In genomic region chr5:3149899-3150298, GRCh38 we compare ENCODE assay signal across 35 cellular contexts.
DNase-seq lines count a peak whose midpoint lies in the region; ATAC-seq and TF ChIP-seq lines count a peak whose summit lies in the region.
"Had no signal": no experiment of that assay in that cellular context is flagged by ENCODE, and none has a peak within 500 bp of the region (broad histone marks: within the 10 kb centered on the region; RNA-seq: fewer than 3 reads in every experiment).

No MANE protein-coding gene starts in this region.

- DNase-seq in activated CD4-positive, alpha-beta T cell treated with anti-CD3 and anti-CD28 coated beads, Interleukin-2, amount 10 ng/mL, durations not matched to agents 24 days and 14 days, result peak; percentile 21
- no peak for DNase-seq in activated CD4-positive, alpha-beta T cell treated with anti-CD3 and anti-CD28 coated beads for 36 hours
- peak; percentile 81 for DNase-seq in esophagus muscularis mucosa (ENCODE audit: extremely low spot score)
- no peak for DNase-seq in neural crest cell (ENCODE audit: low read depth, low spot score)
- no peak for DNase-seq in neuronal stem cell (ENCODE audit: low spot score)
- DNase-seq in OCI-M1 (lab: John Stamatoyannopoulos, UW), result no peak
- DNase-seq: 8988T; ACHN; AML-193; BE2C; C1 segment of cervical spinal cord; Caco-2; Calu3; CD4-positive, alpha-beta memory T cell; CD4-positive, alpha-beta T cell; CD4-positive, CD25-positive, alpha-beta regulatory T cell; CD8-positive, alpha-beta memory T cell; CD8-positive, alpha-beta T cell; COR-L47; DMS 273 treated with DMSO at 0.1 percent for 48 hours; DMS153; DMS53; DMS79; DMS79 treated with DMSO at 0.1 percent for 48 hours; DND-41; EL had no signal

- no peak overlapping the region for H3K9ac ChIP-seq in neuronal stem cell (ENCODE audit: low read depth, low read length, poor library complexity)
- H3K9ac ChIP-seq: BLaER1; BLaER1 treated with 17β-estradiol and CSF1 and Interleukin-3, amounts not matched to agents 10 nM and 100 nM had no signal

- H4K91ac ChIP-seq in neuronal stem cell (ENCODE audit: low read depth, low read length, poor library complexity), result no peak overlapping the region

- no peaks in the 10 kb centered on the region for H3K27me3 Mint-ChIP-seq in activated CD4-positive, alpha-beta T cell treated with anti-CD3 and anti-CD28 coated beads, Interleukin-2, amount 10 ng/mL, durations not matched to agents 24 days and 14 days
- H3K27me3 Mint-ChIP-seq in activated CD4-positive, alpha-beta T cell treated with anti-CD3 and anti-CD28 coated beads for 36 hours, result peaks cover 5% of the 10 kb centered on the region
- H3K27me3 Mint-ChIP-seq in neural crest cell (ENCODE audit: low read depth), result peaks cover 4% of the 10 kb centered on the region
- H3K27me3 Mint-ChIP-seq: B cell; CD4-positive, alpha-beta memory T cell; CD4-positive, CD25-positive, alpha-beta regulatory T cell; CD8-positive, alpha-beta memory T cell had no signal

- intact Hi-C loops in activated CD4-positive, alpha-beta T cell treated with anti-CD3 and anti-CD28 coated beads, Interleukin-2, amount 10 ng/mL, durations not matched to agents 24 days and 14 days (cut with micrococcal nuclease), result no loop called here
- intact Hi-C loops in activated CD4-positive, alpha-beta T cell treated with anti-CD3 and anti-CD28 coated beads for 36 hours (cut with DNase I, micrococcal nuclease), result no loop called here
- intact Hi-C loops in esophagus muscularis mucosa (cut with DNase I), result no loop called here

- H3K9me3 ChIP-seq in esophagus muscularis mucosa, result peaks cover 0 to 9% (median 0%) of the 10 kb centered on the region in 4 donors
- H3K9me3 ChIP-seq in neuronal stem cell (replicated peaks in 1 of 2; ENCODE audit: control insufficient read depth in 2 of 2, insufficient read depth in 1 of 2, low read depth in 1 of 2, low read length in 2 of 2), result no peaks in the 10 kb centered on the region
- H3K9me3 ChIP-seq: A549, BE2C, BLaER1, Caco-2 had no signal

- H3K27ac ChIP-seq in esophagus muscularis mucosa (replicated peaks in 1 of 4), result no peak overlapping the region
- H3K27ac ChIP-seq in neuronal stem cell (replicated peaks; ENCODE audit: low read length), result no peak overlapping the region
- H3K27ac ChIP-seq: 22Rv1; A549; BLaER1; BLaER1 treated with 17β-estradiol and CSF1 and Interleukin-3, amounts not matched to agents 10 nM and 100 nM; C4-2B had no signal

- no peak overlapping the region for H3K14ac ChIP-seq in neuronal stem cell (ENCODE audit: low read length)

- no peak overlapping the region for H3K18ac ChIP-seq in neuronal stem cell (ENCODE audit: low read length)

- H3K79me1 ChIP-seq in neuronal stem cell (ENCODE audit: low read depth, low read length), result no peaks in the 10 kb centered on the region

- peaks cover 4% of the 10 kb centered on the region for H3K9me3 Mint-ChIP-seq in activated CD4-positive, alpha-beta T cell treated with anti-CD3 and anti-CD28 coated beads, Interleukin-2, amount 10 ng/mL, durations not matched to agents 24 days and 14 days
- peaks cover 1% of the 10 kb centered on the region for H3K9me3 Mint-ChIP-seq in activated CD4-positive, alpha-beta T cell treated with anti-CD3 and anti-CD28 coated beads for 36 hours (ENCODE audit: low read depth)
- peaks cover 3% of the 10 kb centered on the region for H3K9me3 Mint-ChIP-seq in neural crest cell
- H3K9me3 Mint-ChIP-seq: CD4-positive, alpha-beta T cell had no signal

- H3K4me1 ChIP-seq in esophagus muscularis mucosa (no peaks in the 10 kb centered on the region), neuronal stem cell (ENCODE audit: control insufficient read depth in 2 of 2, insufficient read depth in 1 of 2, low read depth in 1 of 2, low read length in 2 of 2) (no peaks in the 10 kb centered on the region)
- H3K4me1 ChIP-seq: A549; BE2C; BLaER1; BLaER1 treated with 17β-estradiol and CSF1 and Interleukin-3, amounts not matched to agents 10 nM and 100 nM; Caco-2 had no signal

- no peak overlapping the region for H2BK15ac ChIP-seq in neuronal stem cell (ENCODE audit: low read length)

- TF ChIP-seq POLR2A in esophagus muscularis mucosa (IDR thresholded peaks at IDR 0.05; ENCODE audit: low read depth), result no peak

- no peak overlapping the region for H4K8ac ChIP-seq in neuronal stem cell (ENCODE audit: low read depth, low read length)

- no peak for ATAC-seq in activated CD4-positive, alpha-beta T cell treated with anti-CD3 and anti-CD28 coated beads for 36 hours
- ATAC-seq in HG02571 (IDR thresholded peaks at IDR 0.05; ENCODE audit: unreplicated experiment), result no peak
- no peak for ATAC-seq in GM18520 (IDR thresholded peaks at IDR 0.05; ENCODE audit: unreplicated experiment)
- ATAC-seq: A549; CD8-positive, alpha-beta T cell had no signal

- no peak overlapping the region for H2BK5ac ChIP-seq in neuronal stem cell (ENCODE audit: low read length)

- H3K4ac ChIP-seq in neuronal stem cell (ENCODE audit: low read length), result no peak overlapping the region

- POLR2A ChIA-PET in activated CD4-positive, alpha-beta T cell treated with anti-CD3 and anti-CD28 coated beads for 36 hours (lab: Charles Lee), result no interaction called here

- TF ChIP-seq CTCF in esophagus muscularis mucosa (IDR thresholded peaks at IDR 0.05) (no peak), neural crest cell (conservative IDR thresholded peaks at IDR 0.05) (no peak)

- no peaks in the 10 kb centered on the region for H3K36me3 ChIP-seq in esophagus muscularis mucosa
- no peaks in the 10 kb centered on the region for H3K36me3 ChIP-seq in neuronal stem cell (replicated peaks in 1 of 2; ENCODE audit: control insufficient read depth in 2 of 2, insufficient read depth in 2 of 2, low read length in 2 of 2)
- H3K36me3 ChIP-seq: BE2C; BLaER1; BLaER1 treated with 17β-estradiol and CSF1 and Interleukin-3, amounts not matched to agents 10 nM and 100 nM had no signal

- peaks cover 0 to 21% (median 0%) of the 10 kb centered on the region in 4 donors for H3K27me3 ChIP-seq in esophagus muscularis mucosa
- H3K27me3 ChIP-seq in neuronal stem cell (ENCODE audit: control insufficient read depth in 3 of 3, insufficient read depth in 3 of 3, low read depth in 1 of 3, low read length in 3 of 3), result no peaks in the 10 kb centered on the region
- H3K27me3 ChIP-seq: BE2C; BLaER1; BLaER1 treated with 17β-estradiol and CSF1 and Interleukin-3, amounts not matched to agents 10 nM and 100 nM had no signal

- H2BK120ac ChIP-seq in neuronal stem cell (ENCODE audit: low read depth, low read length), result no peak overlapping the region

- H2AK5ac ChIP-seq in neuronal stem cell (ENCODE audit: low read depth, low read length), result no peak overlapping the region

- TF ChIP-seq EP300 in esophagus muscularis mucosa (IDR thresholded peaks at IDR 0.05), result no peak

- no peak overlapping the region for H3K4me2 ChIP-seq in neuronal stem cell (ENCODE audit: insufficient read depth, low read length, poor library complexity, severe bottlenecking)
- H3K4me2 ChIP-seq: A549; BLaER1; BLaER1 treated with 17β-estradiol and CSF1 and Interleukin-3, amounts not matched to agents 10 nM and 100 nM had no signal

- 77% methylated on average over 9 of the region's 9 CpGs for WGBS in esophagus muscularis mucosa
- WGBS in neuronal stem cell (ENCODE audit: extremely low coverage in 2 of 2, insufficient read length in 2 of 2, insufficient replicate concordance in 1 of 2), 2 donors, result no CpG with 5 or more reads among the region's 9 CpGs

- H3K4me1 Mint-ChIP-seq in activated CD4-positive, alpha-beta T cell treated with anti-CD3 and anti-CD28 coated beads, Interleukin-2, amount 10 ng/mL, durations not matched to agents 24 days and 14 days, result no peaks in the 10 kb centered on the region
- no peaks in the 10 kb centered on the region for H3K4me1 Mint-ChIP-seq in activated CD4-positive, alpha-beta T cell treated with anti-CD3 and anti-CD28 coated beads for 36 hours
- peaks cover 6% of the 10 kb centered on the region for H3K4me1 Mint-ChIP-seq in neural crest cell
- H3K4me1 Mint-ChIP-seq: B cell; CD14-positive monocyte; CD4-positive, alpha-beta memory T cell; CD4-positive, CD25-positive, alpha-beta regulatory T cell; CD8-positive, alpha-beta memory T cell had no signal

- H3K36me3 Mint-ChIP-seq in activated CD4-positive, alpha-beta T cell treated with anti-CD3 and anti-CD28 coated beads, Interleukin-2, amount 10 ng/mL, durations not matched to agents 24 days and 14 days (ENCODE audit: low read depth), result no peaks in the 10 kb centered on the region
- no peaks in the 10 kb centered on the region for H3K36me3 Mint-ChIP-seq in activated CD4-positive, alpha-beta T cell treated with anti-CD3 and anti-CD28 coated beads for 36 hours (ENCODE audit: low read depth)
- peaks cover 4% of the 10 kb centered on the region for H3K36me3 Mint-ChIP-seq in neural crest cell (ENCODE audit: low read depth)
- H3K36me3 Mint-ChIP-seq: CD14-positive monocyte; CD4-positive, alpha-beta memory T cell; CD4-positive, CD25-positive, alpha-beta regulatory T cell; CD8-positive, alpha-beta memory T cell; CD8-positive, alpha-beta T cell had no signal

- H2BK12ac ChIP-seq in neuronal stem cell (ENCODE audit: low read length), result no peak overlapping the region

- no peak overlapping the region for H3K27ac Mint-ChIP-seq in activated CD4-positive, alpha-beta T cell treated with anti-CD3 and anti-CD28 coated beads, Interleukin-2, amount 10 ng/mL, durations not matched to agents 24 days and 14 days
- H3K27ac Mint-ChIP-seq in activated CD4-positive, alpha-beta T cell treated with anti-CD3 and anti-CD28 coated beads for 36 hours, result no peak overlapping the region
- peak overlapping the region; percentile 40 for H3K27ac Mint-ChIP-seq in neural crest cell (ENCODE audit: unreplicated experiment)
- H3K27ac Mint-ChIP-seq: B cell; CD4-positive, alpha-beta T cell; CD4-positive, CD25-positive, alpha-beta regulatory T cell; CD8-positive, alpha-beta memory T cell; CD8-positive, alpha-beta T cell had no signal

- H3K4me3 ChIP-seq in esophagus muscularis mucosa (no peak overlapping the region), neuronal stem cell (ENCODE audit: low read length in 2 of 2) (no peak overlapping the region)
- H3K4me3 ChIP-seq: A549; BLaER1; BLaER1 treated with 17β-estradiol and CSF1 and Interleukin-3, amounts not matched to agents 10 nM and 100 nM had no signal

- CTCF ChIA-PET in activated CD4-positive, alpha-beta T cell treated with anti-CD3 and anti-CD28 coated beads for 36 hours (lab: Charles Lee), result no interaction called here

- peak overlapping the region; percentile 44 for H3K23ac ChIP-seq in neuronal stem cell (ENCODE audit: low read depth, low read length, poor library complexity)

- H2AFZ ChIP-seq in neuronal stem cell (ENCODE audit: low read length), result no peak overlapping the region

- H3K4me3 Mint-ChIP-seq in activated CD4-positive, alpha-beta T cell treated with anti-CD3 and anti-CD28 coated beads, Interleukin-2, amount 10 ng/mL, durations not matched to agents 24 days and 14 days, result no peak overlapping the region
- H3K4me3 Mint-ChIP-seq in activated CD4-positive, alpha-beta T cell treated with anti-CD3 and anti-CD28 coated beads for 36 hours, result no peak overlapping the region
- no peak overlapping the region for H3K4me3 Mint-ChIP-seq in neural crest cell
- H3K4me3 Mint-ChIP-seq: B cell; CD14-positive monocyte; CD4-positive, alpha-beta memory T cell; CD4-positive, alpha-beta T cell; CD4-positive, CD25-positive, alpha-beta regulatory T cell; CD8-positive, alpha-beta memory T cell; CD8-positive, alpha-beta T cell had no signal

Comparison
In these comparisons a context has a peak if more than half of its experiments do, and no peak if none do; other contexts are left out.
1. DNase-seq: peak in activated CD4-positive, alpha-beta T cell treated with anti-CD3 and anti-CD28 coated beads, Interleukin-2, amount 10 ng/mL, durations not matched to agents 24 days and 14 days (single experiment) and esophagus muscularis mucosa (single experiment); none in activated CD4-positive, alpha-beta T cell treated with anti-CD3 and anti-CD28 coated beads for 36 hours (single experiment), neural crest cell (single experiment), neuronal stem cell (single experiment) and OCI-M1 (single experiment).